In genomic region chr2:88201811-88202169, GRCh38 we compare ENCODE assay signal across 22 cellular contexts.
"Had no signal": no experiment of that assay in that cellular context is flagged by ENCODE, and none has a peak within 500 bp of the region (broad histone marks: within the 10 kb centered on the region; RNA-seq: fewer than 3 reads in every experiment).

No MANE protein-coding gene starts in this region.

- H3K4me3 ChIP-seq: body of pancreas, cardiac muscle cell, heart left ventricle, tibial artery had no signal

- H3K27ac Mint-ChIP-seq: activated CD4-positive, alpha-beta T cell treated with anti-CD3 and anti-CD28 coated beads, Interleukin-2, amount 10 ng/mL, durations not matched to agents 7 days and 5 days; activated CD8-positive, alpha-beta T cell treated with anti-CD3 and anti-CD28 coated beads for 36 hours; stimulated activated effector memory CD8-positive, alpha-beta T cell treated with anti-CD3 and anti-CD28 coated beads, Interleukin-12 subunit alpha, Interleukin-12 subunit beta, amount 100 ng/mL, for 72 hours; stimulated activated naive CD8-positive, alpha-beta T cell treated with anti-CD3 and anti-CD28 coated beads, Interleukin-15, amount 100 ng/mL, for 72 hours had no signal

- H3K9me3 ChIP-seq: body of pancreas, heart left ventricle, tibial artery had no signal

- H3K4me3 Mint-ChIP-seq: activated CD4-positive, alpha-beta T cell treated with anti-CD3 and anti-CD28 coated beads, Interleukin-2, amount 10 ng/mL, durations not matched to agents 7 days and 5 days; activated CD8-positive, alpha-beta T cell treated with anti-CD3 and anti-CD28 coated beads for 36 hours; naive B cell; stimulated activated effector memory CD8-positive, alpha-beta T cell treated with anti-CD3 and anti-CD28 coated beads, Interleukin-12 subunit alpha, Interleukin-12 subunit beta, amount 100 ng/mL, for 72 hours; stimulated activated naive CD8-positive, alpha-beta T cell treated with anti-CD3 and anti-CD28 coated beads, Interleukin-15, amount 100 ng/mL, for 72 hours had no signal

- FAIRE-seq: endometrium, keratinocyte, small intestine had no signal

- ATAC-seq: activated CD8-positive, alpha-beta T cell treated with anti-CD3 and anti-CD28 coated beads for 36 hours; body of pancreas; heart left ventricle; left colon; sciatic nerve; stimulated activated effector memory CD8-positive, alpha-beta T cell treated with anti-CD3 and anti-CD28 coated beads, Interleukin-12 subunit alpha, Interleukin-12 subunit beta, amount 100 ng/mL, for 72 hours; stimulated activated naive CD8-positive, alpha-beta T cell treated with anti-CD3 and anti-CD28 coated beads, Interleukin-15, amount 100 ng/mL, for 72 hours had no signal

- H3K9me3 Mint-ChIP-seq: activated CD4-positive, alpha-beta T cell treated with anti-CD3 and anti-CD28 coated beads, Interleukin-2, amount 10 ng/mL, durations not matched to agents 7 days and 5 days; activated CD8-positive, alpha-beta T cell treated with anti-CD3 and anti-CD28 coated beads for 36 hours; stimulated activated naive CD8-positive, alpha-beta T cell treated with anti-CD3 and anti-CD28 coated beads, Interleukin-15, amount 100 ng/mL, for 72 hours had no signal

- DNase-seq: activated CD4-positive, alpha-beta T cell treated with anti-CD3 and anti-CD28 coated beads, Interleukin-2, amount 10 ng/mL, durations not matched to agents 7 days and 5 days; activated CD4-positive, CD25-positive, alpha-beta regulatory T cell treated with anti-CD3 and anti-CD28 coated beads, Interleukin-2, amount 50 U/mL, for 72 hours; activated CD8-positive, alpha-beta T cell treated with anti-CD3 and anti-CD28 coated beads for 36 hours; activated naive CD4-positive, alpha-beta T cell; activated T-cell treated with anti-CD3 and anti-CD28 coated beads, Interleukin-2, amount 50 U/mL, for 1 hour; anterior cingulate cortex; body of pancreas; heart left ventricle; left colon; mesenchymal stem cell; naive B cell; occipital lobe; small intestine; stimulated activated CD4-positive, alpha-beta T cell treated with anti-CD3 and anti-CD28 coated beads, Interleukin-2, amount 100 ng/mL, for 24 hours; stimulated activated naive CD8-positive, alpha-beta T cell treated with anti-CD3 and anti-CD28 coated beads, Interleukin-15, amount 100 ng/mL, for 72 hours; tibial artery had no signal

- H3K36me3 Mint-ChIP-seq: stimulated activated effector memory CD8-positive, alpha-beta T cell treated with anti-CD3 and anti-CD28 coated beads, Interleukin-12 subunit alpha, Interleukin-12 subunit beta, amount 100 ng/mL, for 72 hours had no signal

- H3K36me3 ChIP-seq: cardiac muscle cell, heart left ventricle, tibial artery had no signal

- H3K27ac ChIP-seq: body of pancreas, cardiac muscle cell, heart left ventricle, tibial artery, VCaP had no signal
